Comparison of ENCODE assay signal across 8 cellular contexts in genomic region chr14:91140672-91141071, GRCh38. TPM values are rescaled to one million over a fixed set of nuclear protein-coding genes. Genes with fewer than 3 reads are reported as not detected.
DNase-seq lines count a peak whose midpoint lies in the region; ATAC-seq and TF ChIP-seq lines count a peak whose summit lies in the region.

No MANE protein-coding gene starts in this region.

- no peak for DNase-seq in activated CD4-positive, alpha-beta T cell treated with anti-CD3 and anti-CD28 coated beads, Interleukin-2, amount 10 ng/mL, durations not matched to agents 24 days and 14 days
- no peak for DNase-seq in activated CD4-positive, alpha-beta T cell treated with anti-CD3 and anti-CD28 coated beads for 48 hours
- DNase-seq in NCI-H524 treated with DMSO at 0.1 percent for 48 hours (lab: John Stamatoyannopoulos, UW) (peak; percentile 16), esophagus muscularis mucosa (ENCODE audit: extremely low spot score) (no peak), G401 (ENCODE audit: low spot score) (no peak), cortex of kidney (lab: John Stamatoyannopoulos, UW) (no peak)
- no peak for DNase-seq in stimulated activated effector memory CD8-positive, alpha-beta T cell treated with anti-CD3 and anti-CD28 coated beads, Interleukin-12 subunit alpha, Interleukin-12 subunit beta, amount 100 ng/mL, for 72 hours (ENCODE audit: low spot score in 2 of 2)

- peaks cover 0 to 13% (median 7%) of the 10 kb centered on the region in 4 donors for H3K36me3 ChIP-seq in esophagus muscularis mucosa

- intact Hi-C loops in activated CD4-positive, alpha-beta T cell treated with anti-CD3 and anti-CD28 coated beads, Interleukin-2, amount 10 ng/mL, durations not matched to agents 24 days and 14 days (cut with micrococcal nuclease): loop anchor here (10.0 kb wide), 1 partner anchor 236 kb away; no protein-coding TSS in a partner anchor
- intact Hi-C loops in esophagus muscularis mucosa (cut with DNase I): loop anchor here (10.0 kb wide), 1 partner anchor 236 kb away; no protein-coding TSS in a partner anchor

- H3K9me3 ChIP-seq in esophagus muscularis mucosa: no peaks in the 10 kb centered on the region

- H3K4me1 ChIP-seq in esophagus muscularis mucosa: peaks cover 57 to 87% (median 66%) of the 10 kb centered on the region in 4 donors

- TF ChIP-seq POLR2A in esophagus muscularis mucosa (IDR thresholded peaks at IDR 0.05; ENCODE audit: low read depth): no peak

- no peaks in the 10 kb centered on the region for H3K9me3 Mint-ChIP-seq in activated CD4-positive, alpha-beta T cell treated with anti-CD3 and anti-CD28 coated beads, Interleukin-2, amount 10 ng/mL, durations not matched to agents 24 days and 14 days
- no peaks in the 10 kb centered on the region for H3K9me3 Mint-ChIP-seq in stimulated activated effector memory CD8-positive, alpha-beta T cell treated with anti-CD3 and anti-CD28 coated beads, Interleukin-12 subunit alpha, Interleukin-12 subunit beta, amount 100 ng/mL, for 72 hours

- in situ Hi-C loops in G401 (cut with HindIII; ENCODE audit: low sequenced_read_pairs): no loop called here

- TF ChIP-seq CTCF in esophagus muscularis mucosa (IDR thresholded peaks at IDR 0.05): peak; percentile 45 to 63 (median 57)

- WGBS in esophagus muscularis mucosa: 93% methylated on average over 3 of the region's 3 CpGs

- peak overlapping the region in 3 of 4 donors; percentile 13 to 60 (median 57) for H3K27ac ChIP-seq in esophagus muscularis mucosa (replicated peaks in 1 of 4)

- H3K4me3 Mint-ChIP-seq in activated CD4-positive, alpha-beta T cell treated with anti-CD3 and anti-CD28 coated beads, Interleukin-2, amount 10 ng/mL, durations not matched to agents 24 days and 14 days: peak overlapping the region; percentile 35
- H3K4me3 Mint-ChIP-seq in stimulated activated effector memory CD8-positive, alpha-beta T cell treated with anti-CD3 and anti-CD28 coated beads, Interleukin-12 subunit alpha, Interleukin-12 subunit beta, amount 100 ng/mL, for 72 hours: no peak overlapping the region

- no peak for TF ChIP-seq EP300 in esophagus muscularis mucosa (IDR thresholded peaks at IDR 0.05)

- H3K27me3 Mint-ChIP-seq in activated CD4-positive, alpha-beta T cell treated with anti-CD3 and anti-CD28 coated beads, Interleukin-2, amount 10 ng/mL, durations not matched to agents 24 days and 14 days: no peaks in the 10 kb centered on the region

- H3K27ac Mint-ChIP-seq in activated CD4-positive, alpha-beta T cell treated with anti-CD3 and anti-CD28 coated beads, Interleukin-2, amount 10 ng/mL, durations not matched to agents 24 days and 14 days: peak overlapping the region; percentile 69
- H3K27ac Mint-ChIP-seq in stimulated activated effector memory CD8-positive, alpha-beta T cell treated with anti-CD3 and anti-CD28 coated beads, Interleukin-12 subunit alpha, Interleukin-12 subunit beta, amount 100 ng/mL, for 72 hours: peak overlapping the region; percentile 66

- H3K4me3 ChIP-seq in esophagus muscularis mucosa: no peak overlapping the region

- H3K27me3 ChIP-seq in esophagus muscularis mucosa: no peaks in the 10 kb centered on the region

- peaks cover 59% of the 10 kb centered on the region for H3K4me1 Mint-ChIP-seq in activated CD4-positive, alpha-beta T cell treated with anti-CD3 and anti-CD28 coated beads, Interleukin-2, amount 10 ng/mL, durations not matched to agents 24 days and 14 days
- peaks cover 59% of the 10 kb centered on the region for H3K4me1 Mint-ChIP-seq in stimulated activated effector memory CD8-positive, alpha-beta T cell treated with anti-CD3 and anti-CD28 coated beads, Interleukin-12 subunit alpha, Interleukin-12 subunit beta, amount 100 ng/mL, for 72 hours

- peaks cover 34% of the 10 kb centered on the region for H3K36me3 Mint-ChIP-seq in activated CD4-positive, alpha-beta T cell treated with anti-CD3 and anti-CD28 coated beads, Interleukin-2, amount 10 ng/mL, durations not matched to agents 24 days and 14 days (ENCODE audit: low read depth)
- H3K36me3 Mint-ChIP-seq in stimulated activated effector memory CD8-positive, alpha-beta T cell treated with anti-CD3 and anti-CD28 coated beads, Interleukin-12 subunit alpha, Interleukin-12 subunit beta, amount 100 ng/mL, for 72 hours: peaks cover 56% of the 10 kb centered on the region

- ATAC-seq in stimulated activated effector memory CD8-positive, alpha-beta T cell treated with anti-CD3 and anti-CD28 coated beads, Interleukin-12 subunit alpha, Interleukin-12 subunit beta, amount 100 ng/mL, for 72 hours: no peak
- ATAC-seq in HG02840 (IDR thresholded peaks at IDR 0.05; ENCODE audit: low FRiP score, unreplicated experiment): no peak

RNA-seq across cellular contexts. Expression of gene DGLUCY, which starts 26.8 kb away (rescaled TPM):
- 28.1 and 30.1 TPM in 2 replicates for total RNA-seq in activated CD4-positive, alpha-beta T cell treated with anti-CD3 and anti-CD28 coated beads, Interleukin-2, amount 10 ng/mL, durations not matched to agents 24 days and 14 days
- total RNA-seq in esophagus muscularis mucosa: 10 to 100 TPM; 47.2 to 88.2 (median 66.5) TPM
- total RNA-seq in G401 (2014; rRNA removed; shearing (Covaris generic)): 58.9 and 91.4 TPM in 2 replicates
